20 cellular contexts compared by ENCODE assay signal in genomic region chr5:15837584-15838289, GRCh38.
DNase-seq lines count a peak whose midpoint lies in the region; ATAC-seq, FAIRE-seq and TF ChIP-seq lines count a peak whose summit lies in the region.
"Had no signal": no experiment of that assay in that cellular context is flagged by ENCODE, and none has a peak within 500 bp of the region (broad histone marks: within the 10 kb centered on the region; RNA-seq: fewer than 3 reads in every experiment).

No MANE protein-coding gene starts in this region.

- H2AFZ ChIP-seq in fibroblast of lung (ENCODE audit: low read length) = no peak overlapping the region

- H3K27ac ChIP-seq in fibroblast of lung (ENCODE audit: insufficient read depth, low read length) (no peak overlapping the region), left ventricle myocardium inferior (replicated peaks) (peak overlapping the region; percentile 29)
- H3K27ac ChIP-seq: BLaER1, HL-60, Peyer's patch had no signal

- in situ Hi-C loops in ACHN (cut with HindIII; ENCODE audit: low pct_ligation_motif_present, low pct_unique_long_range_greater_than_20kb, low sequenced_read_pairs) = no loop called here

- H3K27me3 ChIP-seq in fibroblast of lung (ENCODE audit: control insufficient read depth, insufficient read depth, low read length) (no peaks in the 10 kb centered on the region), left ventricle myocardium inferior (ENCODE audit: low read depth) (no peaks in the 10 kb centered on the region)
- H3K27me3 ChIP-seq: BLaER1, Peyer's patch had no signal

- no peaks in the 10 kb centered on the region for H3K9me3 ChIP-seq in fibroblast of lung (ENCODE audit: control insufficient read depth, insufficient read depth, low read depth, low read length)
- peaks cover 12% of the 10 kb centered on the region for H3K9me3 ChIP-seq in left ventricle myocardium inferior (replicated peaks)

- H4K20me1 ChIP-seq in fibroblast of lung (ENCODE audit: control insufficient read depth, extremely low read depth, insufficient read depth, low read length) = no peaks in the 10 kb centered on the region
- H4K20me1 ChIP-seq: BLaER1 had no signal

- H3K4me3 ChIP-seq in fibroblast of lung (replicated peaks in 1 of 4; ENCODE audit: control extremely low read depth in 1 of 4, insufficient read depth in 1 of 4, low read depth in 3 of 4, low read length in 4 of 4) (no peak overlapping the region), left ventricle myocardium inferior (no peak overlapping the region)
- H3K4me3 ChIP-seq: BLaER1, Peyer's patch had no signal

- peak; percentile 76 for ATAC-seq in Right ventricle myocardium superior (ENCODE audit: poor library complexity)
- ATAC-seq: CD8-positive, alpha-beta T cell; HCT116 had no signal

- H3K79me2 ChIP-seq in fibroblast of lung (ENCODE audit: control insufficient read depth, insufficient read depth, low read length) = no peaks in the 10 kb centered on the region

- H3K9ac ChIP-seq in fibroblast of lung (ENCODE audit: insufficient read depth, low read length) = no peak overlapping the region
- H3K9ac ChIP-seq: BLaER1 had no signal

- H3K4me1 ChIP-seq in fibroblast of lung (ENCODE audit: control insufficient read depth, extremely low read depth, insufficient read depth, low read length) (peaks cover 12% of the 10 kb centered on the region), left ventricle myocardium inferior (peaks cover 42% of the 10 kb centered on the region)
- H3K4me1 ChIP-seq: BLaER1, Peyer's patch had no signal

- no peak for DNase-seq in Right ventricle myocardium superior
- no peak for DNase-seq in cardiac septum (ENCODE audit: low spot score)
- DNase-seq in fibroblast of lung (ENCODE audit: low read depth in 2 of 2) = peak in 1 of 2 donors; percentile 39
- no peak for DNase-seq in left ventricle myocardium inferior
- no peak for DNase-seq in urothelium cell line (ENCODE audit: low spot score)
- DNase-seq in DMS153 (lab: John Stamatoyannopoulos, UW) = no peak
- no peak for DNase-seq in ACHN
- DNase-seq in NCI-H2107 (lab: John Stamatoyannopoulos, UW) = no peak
- DNase-seq: CD8-positive, alpha-beta T cell; DMS79 treated with DMSO at 0.1 percent for 48 hours; NCI-H1436 treated with DMSO at 0.1 percent for 48 hours; NCI-H2029 treated with DMSO at 0.1 percent for 48 hours; NCI-H510A treated with DMSO at 0.1 percent for 48 hours; Peyer's patch; SHP77 treated with DMSO at 0.1 percent for 48 hours had no signal

- H3K36me3 ChIP-seq in fibroblast of lung (ENCODE audit: control insufficient read depth, insufficient read depth, low read length) (no peaks in the 10 kb centered on the region), left ventricle myocardium inferior (no peaks in the 10 kb centered on the region)
- H3K36me3 ChIP-seq: Peyer's patch had no signal

- H3K4me2 ChIP-seq in fibroblast of lung (ENCODE audit: extremely low read depth, insufficient read depth, low read length) = peak overlapping the region; percentile 8
- H3K4me2 ChIP-seq: BLaER1 had no signal

- TF ChIP-seq CTCF in fibroblast of lung (conservative IDR thresholded peaks at IDR 0.05 in 1 of 2, IDR thresholded peaks at IDR 0.05 in 1 of 2; ENCODE audit: low read depth in 1 of 2, low read length in 2 of 2) (no peak), left ventricle myocardium inferior (IDR thresholded peaks at IDR 0.05; ENCODE audit: borderline replicate concordance) (no peak)

- FAIRE-seq in urothelium cell line (lab: Jason Lieb, UNC) = peak; percentile 78
- FAIRE-seq: D721Med, G401.6 had no signal

- intact Hi-C loops in Right ventricle myocardium superior (cut with DNase I) (no loop called here), cardiac septum (cut with DNase I) (loop anchor here (10.0 kb wide), 2 partner anchors 473 to 617 kb away; no protein-coding TSS in a partner anchor), left ventricle myocardium inferior (cut with micrococcal nuclease) (no loop called here)
